Comparison of ENCODE assay signal across 9 cellular contexts in the genomic region with DNA sequence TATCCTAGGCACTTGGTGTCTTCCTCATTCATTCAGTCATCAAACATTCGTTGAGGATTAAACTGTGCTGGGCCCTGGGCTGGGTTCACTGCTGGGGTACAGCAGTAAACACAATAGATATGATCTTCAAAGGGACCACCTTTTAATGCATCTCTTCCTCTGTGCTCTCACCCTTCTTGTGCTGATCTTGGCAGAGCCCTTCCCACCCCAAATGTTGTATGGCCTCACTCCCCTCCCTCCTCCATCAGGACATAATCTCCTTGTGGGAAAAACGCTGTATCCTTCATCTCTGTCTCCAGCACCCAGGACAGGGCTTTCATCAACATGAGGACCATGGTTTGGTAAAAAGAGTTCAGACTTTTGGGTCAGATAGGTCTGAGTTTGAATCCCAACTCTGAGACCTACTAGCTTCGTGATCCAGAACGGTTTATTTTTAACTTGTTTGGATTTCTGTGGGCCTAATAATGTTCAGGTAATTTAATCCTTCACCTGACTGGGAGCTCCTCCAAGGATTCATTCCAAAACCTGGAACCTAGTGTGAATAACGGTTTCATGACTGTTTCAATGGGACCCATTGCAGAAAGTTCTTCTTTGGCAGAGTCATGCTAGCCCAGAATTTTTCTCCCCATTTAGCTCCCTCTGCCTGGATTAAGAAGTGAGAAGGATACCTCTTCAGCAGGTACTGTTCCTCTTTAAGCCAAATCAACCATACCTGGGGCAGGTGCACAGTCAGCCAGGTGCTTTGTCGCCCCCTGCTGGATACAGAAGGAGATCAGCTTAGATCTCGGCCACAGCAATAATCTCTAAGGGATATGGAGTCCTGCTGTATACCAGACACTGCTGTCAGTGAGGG. TPM values are rescaled to one million over a fixed set of nuclear protein-coding genes. Genes with fewer than 3 reads are reported as not detected.
DNase-seq lines count a peak whose midpoint lies in the region; ATAC-seq lines count a peak whose summit lies in the region.
"Had no signal": no experiment of that assay in that cellular context is flagged by ENCODE, and none has a peak within 500 bp of the region (broad histone marks: within the 10 kb centered on the region; RNA-seq: fewer than 3 reads in every experiment).

No MANE protein-coding gene starts in this region.

- H2BK120ac ChIP-seq in trophoblast cell (ENCODE audit: insufficient read depth, low read length, poor library complexity), result no peak overlapping the region

- no peak overlapping the region for H3K27ac ChIP-seq in trophoblast cell (ENCODE audit: low read depth, low read length)

- H3K23ac ChIP-seq in trophoblast cell (ENCODE audit: low read length), result no peak overlapping the region

- no peak overlapping the region for H2BK5ac ChIP-seq in trophoblast cell (ENCODE audit: low read depth, low read length, poor library complexity)

- no peak overlapping the region for H3K4ac ChIP-seq in trophoblast cell (ENCODE audit: low read depth, low read length)

- H3K79me2 ChIP-seq in trophoblast cell (ENCODE audit: control insufficient read depth, insufficient read depth, low read length, poor library complexity), result no peaks in the 10 kb centered on the region

- H3K9ac ChIP-seq in trophoblast cell (ENCODE audit: low read length), result no peak overlapping the region

- H4K91ac ChIP-seq in trophoblast cell (ENCODE audit: low read depth, low read length), result no peak overlapping the region

- peak; percentile 33 to 50 for DNase-seq in AML-193 (lab: John Stamatoyannopoulos, UW)
- peak; percentile 57 for DNase-seq in NCI-H1105 treated with DMSO at 0.1 percent for 48 hours (lab: John Stamatoyannopoulos, UW)
- peak; percentile 74 for DNase-seq in activated CD4-positive, alpha-beta T cell treated with anti-CD3 and anti-CD28 coated beads for 48 hours
- peak; percentile 75 for DNase-seq in effector CD4-positive, alpha-beta T cell
- DNase-seq in trophoblast cell, result peak; percentile 78 to 90
- no peak for DNase-seq in SKM-1 treated with dmso at 0.1 percent for 144 hours (lab: John Stamatoyannopoulos, UW; ENCODE audit: unreplicated experiment)

- H2AFZ ChIP-seq in trophoblast cell (ENCODE audit: insufficient read depth, low read length, poor library complexity), result no peak overlapping the region

- peaks cover 19% of the 10 kb centered on the region for H3K27me3 ChIP-seq in trophoblast cell (ENCODE audit: insufficient read depth, low read length)

- H3K14ac ChIP-seq in trophoblast cell (ENCODE audit: low read length), result no peak overlapping the region

- no peak overlapping the region for H3K18ac ChIP-seq in trophoblast cell (ENCODE audit: low read length)

- ATAC-seq in GM18498 (IDR thresholded peaks at IDR 0.05; ENCODE audit: unreplicated experiment) (peak; percentile 65), HG02759 (IDR thresholded peaks at IDR 0.05; ENCODE audit: unreplicated experiment) (no peak)

- no peak overlapping the region for H4K8ac ChIP-seq in trophoblast cell (ENCODE audit: low read depth, low read length)

- H4K12ac ChIP-seq in trophoblast cell (ENCODE audit: low read depth, low read length), result no peak overlapping the region

- H2BK12ac ChIP-seq in trophoblast cell (ENCODE audit: low read length), result no peak overlapping the region

- no peaks in the 10 kb centered on the region for H3K36me3 ChIP-seq in trophoblast cell (ENCODE audit: control insufficient read depth in 1 of 2, insufficient read depth in 2 of 2, low read length in 2 of 2)

- no peaks in the 10 kb centered on the region for H3K79me1 ChIP-seq in trophoblast cell (ENCODE audit: low read length)

- no peak overlapping the region for H3K4me3 ChIP-seq in trophoblast cell (ENCODE audit: low read depth, low read length)

- H2AK5ac ChIP-seq in trophoblast cell (ENCODE audit: low read length), result no peak overlapping the region

- no CpG with 5 or more reads among the region's 7 CpGs for WGBS in trophoblast cell (ENCODE audit: extremely low coverage, insufficient coverage, insufficient read length)

- H3K4me1 ChIP-seq in trophoblast cell (ENCODE audit: control insufficient read depth in 1 of 2, insufficient read depth in 2 of 2, low read length in 2 of 2), result peaks cover 0 to 4% of the 10 kb centered on the region in 2 experiments

- H3K9me3 ChIP-seq in trophoblast cell (ENCODE audit: insufficient read depth, low read depth, low read length), result peaks cover 2% of the 10 kb centered on the region

- H3K4me2 ChIP-seq in trophoblast cell (ENCODE audit: low read length), result no peak overlapping the region

RNA-seq across cellular contexts. Expression of gene WNT7A, which starts 5.2 kb away (rescaled TPM):
- 0.37 and 0.46 TPM in 2 replicates for polyA plus RNA-seq in trophoblast cell (2013)
- polyA plus RNA-seq: immature natural killer cell had no signal
